Comparison of ENCODE assay signal across 8 cellular contexts in the genomic region with DNA sequence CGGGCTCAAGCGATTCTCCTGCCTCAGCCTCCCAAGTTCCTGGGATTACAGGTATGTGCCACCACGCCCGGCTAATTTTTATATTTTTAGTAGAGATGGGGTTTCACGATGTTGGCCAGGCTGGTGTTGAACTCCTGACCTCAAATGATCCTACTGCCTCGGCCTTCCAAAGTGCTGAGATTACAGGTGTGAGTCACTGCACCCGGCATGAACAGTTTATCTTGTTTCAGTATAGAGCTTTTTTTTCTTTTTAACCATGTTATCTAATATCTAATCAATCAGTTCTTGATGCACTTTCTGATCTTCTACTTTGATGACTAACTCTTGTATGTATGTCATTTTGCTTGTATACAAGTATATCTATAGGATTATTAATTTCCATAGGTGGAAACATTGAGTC. TPM values are rescaled to one million over a fixed set of nuclear protein-coding genes. Genes with fewer than 3 reads are reported as not detected.
A peak's percentile ranks its signal among the peaks of the same experiment; 100 is the strongest.
DNase-seq lines count a peak whose midpoint lies in the region; FAIRE-seq and TF ChIP-seq lines count a peak whose summit lies in the region.
"Not testable (repeated sequence)": the region's sequence is repeated elsewhere in the genome, so short reads cannot be mapped to it uniquely, and the experiment has no call there.

No MANE protein-coding gene starts in this region.

- CTCF ChIA-PET in MCF 10A (lab: Yijun Ruan, JAX) = interaction anchor here (0.5 to 0.6 kb wide), 2 partner anchors 106 to 284 kb away, joined by 3 to 4 read pairs; no protein-coding TSS in a partner anchor

- not testable (repeated sequence) for H3K9me3 Mint-ChIP-seq in activated CD4-positive, alpha-beta T cell treated with anti-CD3 and anti-CD28 coated beads, Interleukin-2, amount 10 ng/mL, durations not matched to agents 24 days and 14 days; MCF 10A (ENCODE audit: unreplicated experiment); type B pancreatic cell
- peaks cover 10% of the 10 kb centered on the region for H3K9me3 Mint-ChIP-seq in nephron progenitor cell

- not testable (repeated sequence) for H3K27ac Mint-ChIP-seq in activated CD4-positive, alpha-beta T cell treated with anti-CD3 and anti-CD28 coated beads, Interleukin-2, amount 10 ng/mL, durations not matched to agents 24 days and 14 days
- H3K27ac Mint-ChIP-seq in MCF 10A (ENCODE audit: low read depth, unreplicated experiment) (peak overlapping the region; percentile 46), nephron progenitor cell (peak overlapping the region; percentile 32), type B pancreatic cell (peak overlapping the region; percentile 21)

- H3K4me1 Mint-ChIP-seq in activated CD4-positive, alpha-beta T cell treated with anti-CD3 and anti-CD28 coated beads, Interleukin-2, amount 10 ng/mL, durations not matched to agents 24 days and 14 days = peaks cover 28% of the 10 kb centered on the region
- not testable (repeated sequence) for H3K4me1 Mint-ChIP-seq in MCF 10A (ENCODE audit: insufficient read depth, unreplicated experiment); nephron progenitor cell; type B pancreatic cell (ENCODE audit: unreplicated experiment)

- not testable (repeated sequence) for H3K27me3 Mint-ChIP-seq in activated CD4-positive, alpha-beta T cell treated with anti-CD3 and anti-CD28 coated beads, Interleukin-2, amount 10 ng/mL, durations not matched to agents 24 days and 14 days; MCF 10A (ENCODE audit: insufficient read depth, unreplicated experiment); nephron progenitor cell (ENCODE audit: low read depth, poor library complexity); type B pancreatic cell

- H3K4me3 Mint-ChIP-seq in activated CD4-positive, alpha-beta T cell treated with anti-CD3 and anti-CD28 coated beads, Interleukin-2, amount 10 ng/mL, durations not matched to agents 24 days and 14 days; MCF 10A (ENCODE audit: unreplicated experiment); nephron progenitor cell; type B pancreatic cell: not testable (repeated sequence)

- DNase-seq in A172 (ENCODE audit: low spot score) (peak; percentile 16), M059J (ENCODE audit: low read depth) (peak; percentile 22)
- peak; percentile 25 for DNase-seq in activated CD4-positive, alpha-beta T cell treated with anti-CD3 and anti-CD28 coated beads, Interleukin-2, amount 10 ng/mL, durations not matched to agents 24 days and 14 days
- DNase-seq in activated naive CD4-positive, alpha-beta T cell treated with Interleukin-2 at 50 U/mL for 16 hours = peak; percentile 7
- not testable (repeated sequence) for DNase-seq in MCF 10A (ENCODE audit: unreplicated experiment); nephron progenitor cell; type B pancreatic cell (ENCODE audit: extremely low spot score, unreplicated experiment)

- not testable (repeated sequence) for TF ChIP-seq CTCF in MCF 10A (IDR thresholded peaks at IDR 0.05; ENCODE audit: unreplicated experiment); nephron progenitor cell (IDR thresholded peaks at IDR 0.05); type B pancreatic cell (conservative IDR thresholded peaks at IDR 0.05)

- POLR2A ChIA-PET in MCF 10A (lab: Yijun Ruan, JAX) = interaction anchor here (0.7 to 2.2 kb wide), 2 partner anchors 19 to 80 kb away, joined by 3 to 4 read pairs; no protein-coding TSS in a partner anchor

- intact Hi-C loops in activated CD4-positive, alpha-beta T cell treated with anti-CD3 and anti-CD28 coated beads, Interleukin-2, amount 10 ng/mL, durations not matched to agents 24 days and 14 days (cut with micrococcal nuclease) = loop anchor here (10.0 kb wide), 1 partner anchor 117 kb away; no protein-coding TSS in a partner anchor
- intact Hi-C loops in MCF 10A (cut with micrococcal nuclease) = not testable (repeated sequence)

- peak; percentile 13 for FAIRE-seq in G401.6 (lab: Jason Lieb, UNC)

- peaks cover 47% of the 10 kb centered on the region for H3K36me3 Mint-ChIP-seq in activated CD4-positive, alpha-beta T cell treated with anti-CD3 and anti-CD28 coated beads, Interleukin-2, amount 10 ng/mL, durations not matched to agents 24 days and 14 days (ENCODE audit: low read depth)
- H3K36me3 Mint-ChIP-seq in MCF 10A (ENCODE audit: insufficient read depth, unreplicated experiment) (peaks cover 84% of the 10 kb centered on the region), nephron progenitor cell (ENCODE audit: low read depth) (peaks cover 89% of the 10 kb centered on the region), type B pancreatic cell (peaks cover 51% of the 10 kb centered on the region)

- not testable (repeated sequence) for BruUV-seq in MCF 10A (replicated peaks; lab: Mats Ljungman, UMichigan)

RNA-seq across cellular contexts. Expression of gene MLLT10, which starts 54.1 kb away (rescaled TPM):
- total RNA-seq in A172 (2014; rRNA removed; shearing (Covaris generic)) = 22.7 and 26.0 TPM in 2 replicates
- total RNA-seq in M059J (2014; rRNA removed; shearing (Covaris generic)) = 9.1 and 9.3 TPM in 2 replicates
- total RNA-seq in activated CD4-positive, alpha-beta T cell treated with anti-CD3 and anti-CD28 coated beads, Interleukin-2, amount 10 ng/mL, durations not matched to agents 24 days and 14 days = 40.2 and 42.0 TPM in 2 replicates
- total RNA-seq in MCF 10A (2022) (39.3 and 47.5 TPM in 2 replicates), type B pancreatic cell (ENCODE audit: low replicate concordance) (45.8 and 46.8 TPM in 2 replicates)
